In genomic region chr11:695606-696381, GRCh38 we compare ENCODE assay signal across 8 cellular contexts. TPM values are rescaled to one million over a fixed set of nuclear protein-coding genes. Genes with fewer than 3 reads are reported as not detected.
DNase-seq lines count a peak whose midpoint lies in the region; ATAC-seq and TF ChIP-seq lines count a peak whose summit lies in the region.

TMEM80 (plus strand) TSS chr11:695816; CDS start chr11:695828, 12 bp downstream.

- no peaks in the 10 kb centered on the region for H3K27me3 Mint-ChIP-seq in activated T-helper 2 cell treated with anti-CD3 and anti-CD28 coated beads, Interferon-gamma antibody, Interleukin-2, Interleukin-4, amounts not matched to agents 10 μg/mL and 5 μg/mL and 100 μg/mL, durations not matched to agents 14 hours and 24 hours and 36 hours (ENCODE audit: low read depth)
- H3K27me3 Mint-ChIP-seq in natural killer cell (ENCODE audit: low read depth in 2 of 2): no peaks in the 10 kb centered on the region

- peak within 1 kb of the TSS; percentile 83 for H3K4me3 Mint-ChIP-seq in activated T-helper 2 cell treated with anti-CD3 and anti-CD28 coated beads, Interferon-gamma antibody, Interleukin-2, Interleukin-4, amounts not matched to agents 10 μg/mL and 5 μg/mL and 100 μg/mL, durations not matched to agents 14 hours and 24 hours and 36 hours (ENCODE audit: low read depth)
- H3K4me3 Mint-ChIP-seq in natural killer cell: peak within 1 kb of the TSS; percentile 88

- DNase-seq in DMS79 treated with DMSO at 0.1 percent for 48 hours (lab: John Stamatoyannopoulos, UW) (peak; percentile 49), Kasumi-1 (lab: John Stamatoyannopoulos, UW) (peak; percentile 98 to 99), RPMI7951 (ENCODE audit: low read depth) (peak; percentile 93), fibroblast of peridontal ligament (ENCODE audit: extremely low read depth) (peak; percentile 96), natural killer cell (peak; percentile 97)
- DNase-seq in activated T-helper 2 cell treated with anti-CD3 and anti-CD28 coated beads, Interferon-gamma antibody, Interleukin-2, Interleukin-4, amounts not matched to agents 10 μg/mL and 5 μg/mL and 100 μg/mL, durations not matched to agents 14 hours and 24 hours and 36 hours (ENCODE audit: low spot score): peak; percentile 98
- peak; percentile 97 for DNase-seq in stimulated activated naive CD4-positive, alpha-beta T cell treated with Interleukin-2 at 50 U/mL for 16 hours (lab: John Stamatoyannopoulos, UW)

- peaks cover 21% of the 10 kb centered on the region for H3K36me3 Mint-ChIP-seq in activated T-helper 2 cell treated with anti-CD3 and anti-CD28 coated beads, Interferon-gamma antibody, Interleukin-2, Interleukin-4, amounts not matched to agents 10 μg/mL and 5 μg/mL and 100 μg/mL, durations not matched to agents 14 hours and 24 hours and 36 hours (ENCODE audit: low read depth)
- H3K36me3 Mint-ChIP-seq in natural killer cell: no peaks in the 10 kb centered on the region

- ATAC-seq in GM21825 (IDR thresholded peaks at IDR 0.05; ENCODE audit: unreplicated experiment): peak; percentile 64
- peak; percentile 72 to 87 (median 74) for ATAC-seq in natural killer cell

- H3K4me1 Mint-ChIP-seq in activated T-helper 2 cell treated with anti-CD3 and anti-CD28 coated beads, Interferon-gamma antibody, Interleukin-2, Interleukin-4, amounts not matched to agents 10 μg/mL and 5 μg/mL and 100 μg/mL, durations not matched to agents 14 hours and 24 hours and 36 hours (ENCODE audit: low read depth): peaks cover 46% of the 10 kb centered on the region
- peaks cover 18 to 41% of the 10 kb centered on the region in 2 donors for H3K4me1 Mint-ChIP-seq in natural killer cell

- TF ChIP-seq CTCF in natural killer cell (IDR thresholded peaks at IDR 0.05): no peak

- peak within 1 kb of the TSS; percentile 89 for H3K27ac Mint-ChIP-seq in activated T-helper 2 cell treated with anti-CD3 and anti-CD28 coated beads, Interferon-gamma antibody, Interleukin-2, Interleukin-4, amounts not matched to agents 10 μg/mL and 5 μg/mL and 100 μg/mL, durations not matched to agents 14 hours and 24 hours and 36 hours
- H3K27ac Mint-ChIP-seq in natural killer cell: peak within 1 kb of the TSS; percentile 90 to 95

- no peaks in the 10 kb centered on the region for H3K9me3 Mint-ChIP-seq in activated T-helper 2 cell treated with anti-CD3 and anti-CD28 coated beads, Interferon-gamma antibody, Interleukin-2, Interleukin-4, amounts not matched to agents 10 μg/mL and 5 μg/mL and 100 μg/mL, durations not matched to agents 14 hours and 24 hours and 36 hours
- no peaks in the 10 kb centered on the region for H3K9me3 Mint-ChIP-seq in natural killer cell

- intact Hi-C loops in activated T-helper 2 cell treated with anti-CD3 and anti-CD28 coated beads, Interferon-gamma antibody, Interleukin-2, Interleukin-4, amounts not matched to agents 10 μg/mL and 5 μg/mL and 100 μg/mL, durations not matched to agents 14 hours and 24 hours and 36 hours (cut with micrococcal nuclease): loop anchor here (1.0 to 2.0 kb wide), 3 partner anchors 28 to 135 kb away; partner anchors contain the start of genes GATD1, LMNTD2 and RASSF7
- intact Hi-C loops in natural killer cell (cut with micrococcal nuclease): loop anchor here (2.0 kb wide), 1 partner anchor 27 kb away; no protein-coding TSS in a partner anchor

RNA-seq across cellular contexts. Expression of gene TMEM80, which starts in this region (rescaled TPM):
- 15.6 and 18.6 TPM in 2 replicates for total RNA-seq in RPMI7951 (2014; rRNA removed; shearing (Covaris generic))
- 11.4 and 13.0 TPM in 2 replicates for total RNA-seq in activated T-helper 2 cell treated with anti-CD3 and anti-CD28 coated beads, Interferon-gamma antibody, Interleukin-2, Interleukin-4, amounts not matched to agents 10 μg/mL and 5 μg/mL and 100 μg/mL, durations not matched to agents 14 hours and 24 hours and 36 hours
- 10 to 100 TPM; 17.8 to 42.1 (median 33.0) TPM for total RNA-seq in natural killer cell

Comparison
In these comparisons a context has a peak if more than half of its experiments do, and no peak if none do; other contexts are left out.
1. Peak in every context shown above with its lines: DNase-seq and ATAC-seq.